ENCODE assay signal across 8 cellular contexts in the genomic region with DNA sequence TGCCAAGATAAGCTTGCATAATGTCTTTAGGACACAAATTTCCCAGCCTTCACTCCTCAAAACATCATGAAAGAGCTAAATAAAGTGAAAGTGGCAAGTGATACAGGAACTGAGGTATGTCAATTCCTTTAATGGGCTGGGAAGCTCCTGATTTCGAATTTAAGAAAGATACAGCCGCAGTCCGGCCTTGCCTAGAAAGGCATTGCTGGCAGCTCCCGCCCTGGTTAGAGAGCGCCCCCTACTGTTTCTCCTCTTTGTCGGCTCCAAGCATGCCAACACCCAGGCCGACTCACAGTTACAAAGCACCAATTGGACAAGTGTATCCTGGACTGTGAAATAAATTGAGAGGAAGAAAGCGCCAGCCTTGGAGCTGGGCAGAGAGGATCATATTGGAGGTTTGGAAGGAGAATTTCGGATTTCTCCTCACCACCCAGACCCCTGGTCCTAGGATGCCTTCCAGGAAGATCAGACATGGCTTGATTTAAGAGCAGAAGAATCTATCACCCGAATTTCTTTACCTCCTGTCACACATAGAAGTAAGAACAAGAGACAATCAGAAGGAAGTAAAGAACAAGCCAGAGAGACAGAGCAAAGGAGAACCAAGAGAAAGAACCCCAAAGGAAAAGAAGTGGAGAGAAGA.
A peak's percentile ranks its signal among the peaks of the same experiment; 100 is the strongest.
DNase-seq lines count a peak whose midpoint lies in the region; ATAC-seq and TF ChIP-seq lines count a peak whose summit lies in the region.

No MANE protein-coding gene starts in this region.

- H3K4me2 ChIP-seq in Karpas-422 (ENCODE audit: low read depth, low read length, poor library complexity, severe bottlenecking), result no peak overlapping the region
- 0 out of 2 replicates have a peak overlapping the region, but pooled peaks have one; percentile 9 for H3K4me2 ChIP-seq in PC-9

- CTCF ChIA-PET in PC-9 (lab: Charles Lee), result interaction anchor here (0.6 to 1.2 kb wide), 4 partner anchors 549 to 1151 kb away, joined by 3 to 6 read pairs (median 3); no protein-coding TSS in a partner anchor

- no peaks in the 10 kb centered on the region for H3K4me1 ChIP-seq in Karpas-422 (ENCODE audit: low read length)
- no peaks in the 10 kb centered on the region for H3K4me1 ChIP-seq in PC-9 (replicated peaks; ENCODE audit: insufficient read depth)

- H4K20me1 ChIP-seq in Karpas-422 (ENCODE audit: insufficient read depth, low read depth, low read length), result no peaks in the 10 kb centered on the region
- no peaks in the 10 kb centered on the region for H4K20me1 ChIP-seq in PC-9 (ENCODE audit: insufficient read depth)

- no peaks in the 10 kb centered on the region for H3F3A ChIP-seq in PC-9 (ENCODE audit: insufficient read depth, low read depth)

- no peaks in the 10 kb centered on the region for H3K27me3 ChIP-seq in Karpas-422 (ENCODE audit: low read length)
- peaks cover 27% of the 10 kb centered on the region for H3K27me3 ChIP-seq in PC-9 (ENCODE audit: insufficient read depth, low read depth)

- no peaks in the 10 kb centered on the region for H3K79me2 ChIP-seq in Karpas-422 (ENCODE audit: low read length)
- H3K79me2 ChIP-seq in PC-9 (ENCODE audit: low read depth), result no peaks in the 10 kb centered on the region

- H3K9me2 ChIP-seq in Karpas-422 (replicated peaks; ENCODE audit: insufficient read depth, low read length), result no peaks in the 10 kb centered on the region
- no peaks in the 10 kb centered on the region for H3K9me2 ChIP-seq in PC-9 (ENCODE audit: insufficient read depth)

- H3K36me3 Mint-ChIP-seq in activated T-cell treated with anti-CD3 and anti-CD28 coated beads, Interleukin-2, amount 50 U/mL, for 4 hours (ENCODE audit: insufficient read depth), result no peaks in the 10 kb centered on the region
- H3K36me3 Mint-ChIP-seq in nephron progenitor cell (ENCODE audit: low read depth), result no peaks in the 10 kb centered on the region

- TF ChIP-seq CTCF in PC-9 (conservative IDR thresholded peaks at IDR 0.05) (peak; percentile 87), nephron progenitor cell (IDR thresholded peaks at IDR 0.05) (peak; percentile 96)

- intact Hi-C loops in PC-9 (cut with micrococcal nuclease; ENCODE audit: unreplicated experiment), result loop anchor here (1.0 to 5.0 kb wide), 2 partner anchors 538 to 554 kb away; no protein-coding TSS in a partner anchor

- no peak overlapping the region for H3K4me3 Mint-ChIP-seq in activated T-cell treated with anti-CD3 and anti-CD28 coated beads, Interleukin-2, amount 50 U/mL, for 4 hours
- no peak overlapping the region for H3K4me3 Mint-ChIP-seq in nephron progenitor cell

- peaks cover 9% of the 10 kb centered on the region for H3K4me1 Mint-ChIP-seq in activated T-cell treated with anti-CD3 and anti-CD28 coated beads, Interleukin-2, amount 50 U/mL, for 4 hours (ENCODE audit: low read depth)
- H3K4me1 Mint-ChIP-seq in nephron progenitor cell, result peaks cover 8% of the 10 kb centered on the region

- H3K4me3 ChIP-seq in Karpas-422 (ENCODE audit: low read length), result no peak overlapping the region
- no peak overlapping the region for H3K4me3 ChIP-seq in PC-9

- H3K9ac ChIP-seq in Karpas-422 (ENCODE audit: low read length), result no peak overlapping the region

- H3K27ac ChIP-seq in Karpas-422 (ENCODE audit: low read length), result no peak overlapping the region
- H3K27ac ChIP-seq in PC-9, result no peak overlapping the region

- no peaks in the 10 kb centered on the region for H3K9me3 ChIP-seq in Karpas-422 (ENCODE audit: low read length)
- no peaks in the 10 kb centered on the region for H3K9me3 ChIP-seq in PC-9 (ENCODE audit: insufficient read depth, low read depth)

- DNase-seq in DMS79 (lab: John Stamatoyannopoulos, UW) (peak; percentile 89), Karpas-422 (peak; percentile 97), PC-9 (peak; percentile 49 to 50), fibroblast of gingiva (ENCODE audit: low read depth) (peak; percentile 83), nephron progenitor cell (peak; percentile 85)
- peak; percentile 84 for DNase-seq in activated T-cell treated with anti-CD3 and anti-CD28 coated beads, Interleukin-2, amount 50 U/mL, for 4 hours
- DNase-seq in stimulated activated naive CD4-positive, alpha-beta T cell (lab: John Stamatoyannopoulos, UW), result peak; percentile 61 to 92 (median 76)

- H3K36me3 ChIP-seq in Karpas-422 (ENCODE audit: insufficient read depth, low read length), result no peaks in the 10 kb centered on the region
- no peaks in the 10 kb centered on the region for H3K36me3 ChIP-seq in PC-9 (ENCODE audit: low read depth)

- no peak overlapping the region for H3K27ac Mint-ChIP-seq in nephron progenitor cell

- peak; percentile 78 for ATAC-seq in GM21786 (IDR thresholded peaks at IDR 0.05; ENCODE audit: unreplicated experiment)
- peak; percentile 84 to 86 for ATAC-seq in activated T-cell treated with anti-CD3 and anti-CD28 coated beads, Interleukin-2, amount 50 U/mL, for 4 hours

- H3K9me3 Mint-ChIP-seq in activated T-cell treated with anti-CD3 and anti-CD28 coated beads, Interleukin-2, amount 50 U/mL, for 4 hours, result no peaks in the 10 kb centered on the region
- no peaks in the 10 kb centered on the region for H3K9me3 Mint-ChIP-seq in nephron progenitor cell

- H3K27me3 Mint-ChIP-seq in activated T-cell treated with anti-CD3 and anti-CD28 coated beads, Interleukin-2, amount 50 U/mL, for 4 hours (ENCODE audit: low read depth), result no peaks in the 10 kb centered on the region
- no peaks in the 10 kb centered on the region for H3K27me3 Mint-ChIP-seq in nephron progenitor cell (ENCODE audit: low read depth, poor library complexity)

- H2AFZ ChIP-seq in Karpas-422 (ENCODE audit: low read length), result no peak overlapping the region
- no peak overlapping the region for H2AFZ ChIP-seq in PC-9

- no TSS peak for BruUV-seq in PC-9 (replicated peaks; lab: Mats Ljungman, UMichigan)

- POLR2A ChIA-PET in PC-9 (lab: Charles Lee; ENCODE audit: unreplicated experiment), result no interaction called here
